Comparison of ENCODE assay signal across 21 cellular contexts in the genomic region with DNA sequence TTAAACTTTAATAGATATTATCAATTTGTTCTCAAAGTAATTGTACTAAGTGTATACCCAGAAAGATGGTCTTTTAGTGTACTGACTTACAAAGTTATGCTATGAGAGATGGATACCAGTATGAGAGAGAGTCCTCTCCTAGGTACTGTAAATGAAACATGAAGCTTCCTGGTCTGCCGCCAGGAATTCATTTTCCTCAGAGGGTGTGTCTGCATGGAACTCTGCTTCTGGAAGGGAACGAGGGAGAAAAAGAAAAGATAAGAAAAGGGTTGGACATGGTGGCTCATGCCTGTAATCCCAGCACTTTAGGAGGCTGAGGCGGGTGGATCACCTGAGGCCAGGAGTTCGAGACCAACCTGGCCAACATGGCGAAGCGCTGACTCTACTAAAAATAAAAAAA. TPM values are rescaled to one million over a fixed set of nuclear protein-coding genes. Genes with fewer than 3 reads are reported as not detected.
DNase-seq lines count a peak whose midpoint lies in the region; ATAC-seq, FAIRE-seq and TF ChIP-seq lines count a peak whose summit lies in the region.
"Had no signal": no experiment of that assay in that cellular context is flagged by ENCODE, and none has a peak within 500 bp of the region (broad histone marks: within the 10 kb centered on the region; RNA-seq: fewer than 3 reads in every experiment).

No MANE protein-coding gene starts in this region.

- H4K91ac ChIP-seq in IMR-90 (ENCODE audit: insufficient read depth, low read depth, low read length) = no peak overlapping the region

- 20% methylated on average over 1 of the region's 6 CpGs; no CpG with 5 or more reads in 1 of the 2 experiments for WGBS in IMR-90 (ENCODE audit: extremely low coverage in 2 of 2, insufficient read length in 1 of 2), 2 experiments

- H4K5ac ChIP-seq in IMR-90 (ENCODE audit: low read depth, low read length) = no peak overlapping the region

- no peak overlapping the region for H2BK15ac ChIP-seq in IMR-90 (ENCODE audit: low read depth, low read length)

- no peak overlapping the region for H3K27ac Mint-ChIP-seq in neural crest cell (ENCODE audit: unreplicated experiment)
- H3K27ac Mint-ChIP-seq: B cell; CD8-positive, alpha-beta T cell had no signal

- H3K27ac ChIP-seq in IMR-90 (ENCODE audit: insufficient read depth, low read length) = no peak overlapping the region
- H3K27ac ChIP-seq: SK-N-MC had no signal

- no peak overlapping the region for H3K4me2 ChIP-seq in IMR-90 (ENCODE audit: low read depth, low read length)

- peaks cover 23% of the 10 kb centered on the region for H3K4me1 Mint-ChIP-seq in neural crest cell

- no peaks in the 10 kb centered on the region for H3K27me3 ChIP-seq in IMR-90 (ENCODE audit: control insufficient read depth, insufficient read depth, low read length)

- H3K9me3 Mint-ChIP-seq in neural crest cell = peaks cover 3% of the 10 kb centered on the region
- H3K9me3 Mint-ChIP-seq: CD8-positive, alpha-beta T cell had no signal

- CTCF ChIA-PET in IMR-90 (lab: Yijun Ruan, JAX) = no interaction called here

- TF ChIP-seq RAD21 in IMR-90 (IDR thresholded peaks at IDR 0.05; ENCODE audit: low read length) = no peak

- TF ChIP-seq CTCF in IMR-90 (conservative IDR thresholded peaks at IDR 0.05; ENCODE audit: low read depth, low read length) (no peak), fibroblast of the aortic adventitia (IDR thresholded peaks at IDR 0.05; ENCODE audit: insufficient read depth, low read length) (no peak), neural crest cell (conservative IDR thresholded peaks at IDR 0.05) (no peak)

- dilution Hi-C loops in IMR-90 (cut with HindIII; ENCODE audit: low sequenced_read_pairs, unreplicated experiment) = no loop called here

- TF ChIP-seq POLR2A in IMR-90 (IDR thresholded peaks at IDR 0.05; ENCODE audit: low read depth, low read length) = no peak
- TF ChIP-seq POLR2A in GM12892 (IDR thresholded peaks at IDR 0.05; ENCODE audit: low read depth, low read length) = no peak

- no peak overlapping the region for H2AK9ac ChIP-seq in IMR-90 (replicated peaks; ENCODE audit: low read depth, low read length, poor library complexity)

- no peak overlapping the region for H3K18ac ChIP-seq in IMR-90 (ENCODE audit: low read depth, low read length)

- no peaks in the 10 kb centered on the region for H3K9me1 ChIP-seq in IMR-90 (ENCODE audit: insufficient read depth, low read length)

- no peaks in the 10 kb centered on the region for H3K36me3 ChIP-seq in IMR-90 (ENCODE audit: control insufficient read depth, insufficient read depth, low read length)

- H3K4me3 ChIP-seq in IMR-90 (ENCODE audit: insufficient read depth, low read depth, low read length) (no peak overlapping the region), fibroblast of the aortic adventitia (ENCODE audit: low read depth, low read length) (no peak overlapping the region)
- H3K4me3 ChIP-seq: SK-N-MC had no signal

- H3K9me3 ChIP-seq in IMR-90 (ENCODE audit: control insufficient read depth, insufficient read depth, low read length) = no peaks in the 10 kb centered on the region

- no peak overlapping the region for H3K14ac ChIP-seq in IMR-90 (replicated peaks; ENCODE audit: low read depth, low read length)

- no peaks in the 10 kb centered on the region for H3K4me1 ChIP-seq in IMR-90 (ENCODE audit: control insufficient read depth, insufficient read depth, low read length)

- H3K9ac ChIP-seq in IMR-90 (ENCODE audit: low read depth, low read length) = no peak overlapping the region

- H2AK5ac ChIP-seq in IMR-90 (ENCODE audit: low read depth, low read length) = no peak overlapping the region

- H2BK120ac ChIP-seq in IMR-90 (ENCODE audit: low read depth, low read length) = no peak overlapping the region

- H2AFZ ChIP-seq in IMR-90 (replicated peaks; ENCODE audit: low read length, poor library complexity) = no peak overlapping the region

- H3K4me3 Mint-ChIP-seq in neural crest cell = peak overlapping the region; percentile 37
- H3K4me3 Mint-ChIP-seq: B cell; CD8-positive, alpha-beta T cell had no signal

- in situ Hi-C loops in IMR-90 (cut with MboI; ENCODE audit: low sequenced_read_pairs) (no loop called here), ACHN (cut with HindIII; ENCODE audit: low pct_ligation_motif_present, low pct_unique_long_range_greater_than_20kb, low sequenced_read_pairs) (no loop called here)

- H3K23ac ChIP-seq in IMR-90 (ENCODE audit: low read depth, low read length) = no peak overlapping the region

- H3K27me3 Mint-ChIP-seq in neural crest cell (ENCODE audit: low read depth) = no peaks in the 10 kb centered on the region
- H3K27me3 Mint-ChIP-seq: B cell had no signal

- no peak overlapping the region for H4K8ac ChIP-seq in IMR-90 (ENCODE audit: low read depth in 2 of 2, low read length in 2 of 2)

- no peak for ATAC-seq in IMR-90 (ENCODE audit: low read depth)
- ATAC-seq: CD8-positive, alpha-beta T cell; Panc1 had no signal

- DNase-seq in IMR-90 (peak; percentile 19), NCI-H69 (lab: John Stamatoyannopoulos, UW) (peak; percentile 6), fibroblast of the aortic adventitia (ENCODE audit: low read depth) (peak; percentile 39), neural crest cell (ENCODE audit: low read depth, low spot score) (no peak), GM12892 (ENCODE audit: insufficient read length) (no peak), NCI-H526 (lab: John Stamatoyannopoulos, UW) (no peak), COLO668 (lab: John Stamatoyannopoulos, UW; ENCODE audit: unreplicated experiment) (no peak), ACHN (no peak)
- DNase-seq: CD8-positive, alpha-beta T cell; GF-D8; MV-4-11; NCI-H1417; NCI-H1930; NCI-H446 treated with DMSO at 0.1 percent for 48 hours; NCI-H774; Right ventricle myocardium superior had no signal

- BruUV-seq in IMR-90 (replicated peaks; lab: Mats Ljungman, UMichigan) = no TSS peak

- H3K4ac ChIP-seq in IMR-90 (ENCODE audit: low read depth, low read length) = no peak overlapping the region

- H2BK20ac ChIP-seq in IMR-90 (ENCODE audit: low read depth, low read length) = no peak overlapping the region

- peaks cover 0 to 4% of the 10 kb centered on the region in 2 experiments; a peak in 1 of 4 replicates for H3K79me1 ChIP-seq in IMR-90 (ENCODE audit: low read depth in 1 of 2, low read length in 2 of 2)

- H3K56ac ChIP-seq in IMR-90 (ENCODE audit: extremely low read depth, insufficient read depth, low read length) = no peak overlapping the region

- FAIRE-seq in GM12892 (lab: Jason Lieb, UNC) = no peak
- FAIRE-seq: GM12891, H54 had no signal

- intact Hi-C loops in IMR-90 (cut with micrococcal nuclease) = loop anchor here (10.0 kb wide), 1 partner anchor 222 kb away; the partner anchor contains the start of gene FASTKD1

- H4K20me1 ChIP-seq in IMR-90 (ENCODE audit: insufficient read depth, low read length) = no peaks in the 10 kb centered on the region

- peaks cover 3% of the 10 kb centered on the region for H3K36me3 Mint-ChIP-seq in neural crest cell (ENCODE audit: low read depth)

- H2BK5ac ChIP-seq in IMR-90 (ENCODE audit: low read depth, low read length, poor library complexity, severe bottlenecking) = no peak overlapping the region

- POLR2A ChIA-PET in IMR-90 (lab: Charles Lee; ENCODE audit: unreplicated experiment) = no interaction called here

TF ChIP-seq in IMR-90, 13 proteins besides CTCF, POLR2A, EP300 and RAD21:
- TF ChIP-seq FOS (IDR thresholded peaks at IDR 0.05; ENCODE audit: low read depth, low read length) (no peak), USF2 (IDR thresholded peaks at IDR 0.05; ENCODE audit: low read depth, low read length) (no peak), CEBPB (IDR thresholded peaks at IDR 0.05; ENCODE audit: low read depth, low read length) (no peak), MAFK (IDR thresholded peaks at IDR 0.05; ENCODE audit: low read depth, low read length) (no peak), ELK1 (IDR thresholded peaks at IDR 0.05; ENCODE audit: borderline replicate concordance, low read depth, low read length) (no peak)
TF ChIP-seq in IMR-90: peak in this region for 0.

RNA-seq across cellular contexts. Expression of gene SSB, which starts 2.2 kb away (rescaled TPM):
- total RNA-seq in IMR-90 (2012; rRNA removed) (41.2 and 137 TPM in 2 replicates), fibroblast of the aortic adventitia (ENCODE audit: low replicate concordance) (98.8 and 141 TPM in 2 replicates), neural crest cell (183 and 187 TPM in 2 replicates)
- 65.5 and 75.5 TPM in 2 replicates for polyA plus RNA-seq in IMR-90 (2012; rRNA removed)
- polyA plus RNA-seq in IMR-90 (2012; cell fraction: cytosol; rRNA removed) = 12.7 and 21.5 TPM in 2 replicates
- 5.3 and 48.1 TPM in 2 replicates for polyA plus RNA-seq in IMR-90 (2012; cell fraction: nucleus; rRNA removed; ENCODE audit: low replicate concordance)
- 154 TPM for polyA plus RNA-seq in GM12892 (2012; ENCODE audit: missing spikeins)

RNA-seq across cellular contexts. Expression of gene METTL5, which starts 28.3 kb away (rescaled TPM):
- total RNA-seq in IMR-90 (2012; rRNA removed) (49.8 and 81.9 TPM in 2 replicates), fibroblast of the aortic adventitia (ENCODE audit: low replicate concordance) (44.3 and 76.6 TPM in 2 replicates), neural crest cell (55.1 and 55.7 TPM in 2 replicates)
- 31.7 and 38.3 TPM in 2 replicates for polyA plus RNA-seq in IMR-90 (2012; rRNA removed)
- 11.0 and 14.4 TPM in 2 replicates for polyA plus RNA-seq in IMR-90 (2012; cell fraction: cytosol; rRNA removed)
- 2.6 and 9.9 TPM in 2 replicates for polyA plus RNA-seq in IMR-90 (2012; cell fraction: nucleus; rRNA removed; ENCODE audit: low replicate concordance)
- 91.7 TPM for polyA plus RNA-seq in GM12892 (2012; ENCODE audit: missing spikeins)

RNA-seq across cellular contexts. Expression of gene UBR3, which starts 30.8 kb away (rescaled TPM):
- total RNA-seq in IMR-90 (2012; rRNA removed) (33.9 and 51.9 TPM in 2 replicates), fibroblast of the aortic adventitia (ENCODE audit: low replicate concordance) (29.2 and 45.5 TPM in 2 replicates), neural crest cell (29.5 and 30.2 TPM in 2 replicates)
- 7.3 and 10.0 TPM in 2 replicates for polyA plus RNA-seq in IMR-90 (2012; rRNA removed)
- 1.5 and 3.0 TPM in 2 replicates for polyA plus RNA-seq in IMR-90 (2012; cell fraction: cytosol; rRNA removed)
- 2.2 and 19.8 TPM in 2 replicates for polyA plus RNA-seq in IMR-90 (2012; cell fraction: nucleus; rRNA removed; ENCODE audit: low replicate concordance)
- 9.6 TPM for polyA plus RNA-seq in GM12892 (2012; ENCODE audit: missing spikeins)

Comparison
In these comparisons a context has a peak if more than half of its experiments do, and no peak if none do; other contexts are left out.
1. DNase-seq: peak in IMR-90 (single experiment), NCI-H69 (single experiment) and fibroblast of the aortic adventitia (single experiment); none in neural crest cell (single experiment), GM12892 (single experiment), NCI-H526 (0 of 2), COLO668 (single experiment) and ACHN (single experiment).